In genomic region chr10:94061026-94061425, GRCh38 we compare ENCODE assay signal across 19 cellular contexts.
DNase-seq lines count a peak whose midpoint lies in the region; ATAC-seq and TF ChIP-seq lines count a peak whose summit lies in the region.
"Had no signal": no experiment of that assay in that cellular context is flagged by ENCODE, and none has a peak within 500 bp of the region (broad histone marks: within the 10 kb centered on the region; RNA-seq: fewer than 3 reads in every experiment).

No MANE protein-coding gene starts in this region.

- H3K36me3 ChIP-seq in Panc1 (ENCODE audit: control insufficient read depth, insufficient read depth, low read length) (no peaks in the 10 kb centered on the region), endodermal cell (ENCODE audit: control insufficient read depth, insufficient read depth, low read length) (no peaks in the 10 kb centered on the region), WERI-Rb-1 (no peaks in the 10 kb centered on the region)
- H3K36me3 ChIP-seq: BLaER1 treated with 17β-estradiol and CSF1 and Interleukin-3, amounts not matched to agents 10 nM and 100 nM had no signal

- TF ChIP-seq CTCF in Panc1 (IDR thresholded peaks at IDR 0.05) (peak; percentile 16; the same call in 1 of the 2 replicates), endodermal cell (conservative IDR thresholded peaks at IDR 0.05) (peak; percentile 13), WERI-Rb-1 (IDR thresholded peaks at IDR 0.05; ENCODE audit: low read depth, low read length) (no peak)

- CTCF ChIA-PET in Panc1 (lab: Charles Lee) = interaction anchor here (1.6 kb wide), 1 partner anchor 144 kb away, joined by 7 read pairs; no protein-coding TSS in a partner anchor

- intact Hi-C loops in Panc1 (cut with micrococcal nuclease; ENCODE audit: unreplicated experiment) = no loop called here

- no peak overlapping the region for H3K27ac Mint-ChIP-seq in endodermal cell
- H3K27ac Mint-ChIP-seq: B cell; CD4-positive, alpha-beta T cell; CD8-positive, alpha-beta T cell had no signal

- H3K27ac ChIP-seq in Panc1 (ENCODE audit: low read length) = no peak overlapping the region
- no peak overlapping the region for H3K27ac ChIP-seq in endodermal cell (ENCODE audit: low read depth, low read length)
- no peak overlapping the region for H3K27ac ChIP-seq in WERI-Rb-1
- H3K27ac ChIP-seq: 22Rv1; BLaER1 treated with 17β-estradiol and CSF1 and Interleukin-3, amounts not matched to agents 10 nM and 100 nM; C4-2B had no signal

- WGBS in endodermal cell (ENCODE audit: insufficient coverage in 1 of 2, insufficient read length in 1 of 2), 2 experiments = 89 to 96% methylated on average over 2 of the region's 2 CpGs

- POLR2A ChIA-PET in Panc1 (lab: Charles Lee) = no interaction called here

- no peak for ATAC-seq in Panc1
- ATAC-seq in GM21423 (IDR thresholded peaks at IDR 0.05; ENCODE audit: unreplicated experiment) = no peak
- ATAC-seq: A549; CD8-positive, alpha-beta T cell had no signal

- H3K4me1 Mint-ChIP-seq in endodermal cell = peaks cover 4% of the 10 kb centered on the region
- H3K4me1 Mint-ChIP-seq: B cell had no signal

- H3K9me3 ChIP-seq in Panc1 (ENCODE audit: control insufficient read depth, insufficient read depth, low read depth, low read length) = no peaks in the 10 kb centered on the region
- no peaks in the 10 kb centered on the region for H3K9me3 ChIP-seq in endodermal cell (ENCODE audit: control insufficient read depth, low read length)
- H3K9me3 ChIP-seq in WERI-Rb-1 (ENCODE audit: severe bottlenecking) = no peaks in the 10 kb centered on the region
- H3K9me3 ChIP-seq: A549; BLaER1 treated with 17β-estradiol and CSF1 and Interleukin-3, amounts not matched to agents 10 nM and 100 nM; Caco-2 had no signal

- H3K4me3 ChIP-seq in Panc1 (ENCODE audit: low read depth in 2 of 2, low read length in 2 of 2) = no peak overlapping the region
- no peak overlapping the region for H3K4me3 ChIP-seq in endodermal cell (ENCODE audit: low read length)
- no peak overlapping the region for H3K4me3 ChIP-seq in WERI-Rb-1 (ENCODE audit: low read depth, low read length)
- H3K4me3 ChIP-seq: A549; BLaER1 treated with 17β-estradiol and CSF1 and Interleukin-3, amounts not matched to agents 10 nM and 100 nM had no signal

- H3K4me1 ChIP-seq in Panc1 (ENCODE audit: control insufficient read depth, insufficient read depth, low read length) (peaks cover 19% of the 10 kb centered on the region; the same call in 1 of the 2 replicates), endodermal cell (ENCODE audit: control insufficient read depth, insufficient read depth, low read length) (no peaks in the 10 kb centered on the region)
- H3K4me1 ChIP-seq: BLaER1 treated with 17β-estradiol and CSF1 and Interleukin-3, amounts not matched to agents 10 nM and 100 nM had no signal

- peaks cover 5% of the 10 kb centered on the region for H3K27me3 Mint-ChIP-seq in endodermal cell (ENCODE audit: insufficient read depth)

- no peaks in the 10 kb centered on the region for H3K9me3 Mint-ChIP-seq in endodermal cell
- H3K9me3 Mint-ChIP-seq: CD4-positive, alpha-beta T cell; CD8-positive, alpha-beta T cell had no signal

- H3K27me3 ChIP-seq in Panc1 (ENCODE audit: control insufficient read depth, insufficient read depth, low read length) = no peaks in the 10 kb centered on the region
- H3K27me3 ChIP-seq in endodermal cell (ENCODE audit: control insufficient read depth, insufficient read depth, low read length, poor library complexity, severe bottlenecking) = no peaks in the 10 kb centered on the region
- H3K27me3 ChIP-seq in WERI-Rb-1 (ENCODE audit: insufficient read depth, low read depth, severe bottlenecking) = no peaks in the 10 kb centered on the region
- H3K27me3 ChIP-seq: BLaER1 treated with 17β-estradiol and CSF1 and Interleukin-3, amounts not matched to agents 10 nM and 100 nM had no signal

- in situ Hi-C loops in Panc1 (cut with HindIII; ENCODE audit: low pct_unique_long_range_greater_than_20kb, low sequenced_read_pairs) = no loop called here

- DNase-seq in DMS 273 (lab: John Stamatoyannopoulos, UW; ENCODE audit: unreplicated experiment) = peak; percentile 5
- DNase-seq in DMS 273 treated with DMSO at 0.1 percent for 48 hours (lab: John Stamatoyannopoulos, UW) = no peak
- DNase-seq in Panc1 (ENCODE audit: low read depth, low spot score) = no peak
- DNase-seq in endodermal cell = no peak
- DNase-seq in hippocampal formation (lab: John Stamatoyannopoulos, UW) = no peak
- no peak for DNase-seq in WERI-Rb-1
- DNase-seq: AML-193; Caco-2; Calu3; CD4-positive, alpha-beta T cell; CD8-positive, alpha-beta T cell; DMS79 treated with DMSO at 0.1 percent for 48 hours; GF-D8 had no signal

- H3K9ac ChIP-seq in endodermal cell (ENCODE audit: extremely low read depth, low read length, poor library complexity, severe bottlenecking) = no peak overlapping the region
- H3K9ac ChIP-seq: BLaER1 treated with 17β-estradiol and CSF1 and Interleukin-3, amounts not matched to agents 10 nM and 100 nM had no signal

- BruUV-seq in Panc1 (replicated peaks; lab: Mats Ljungman, UMichigan) = no TSS peak

- H3K4me3 Mint-ChIP-seq in endodermal cell = no peak overlapping the region
- H3K4me3 Mint-ChIP-seq: B cell; CD4-positive, alpha-beta T cell; CD8-positive, alpha-beta T cell had no signal

- H3K36me3 Mint-ChIP-seq in endodermal cell (ENCODE audit: low read depth) = no peaks in the 10 kb centered on the region
- H3K36me3 Mint-ChIP-seq: CD8-positive, alpha-beta T cell had no signal
